ENCODE assay signal across 9 cellular contexts in genomic region chr1:935751-936231, GRCh38. TPM values are rescaled to one million over a fixed set of nuclear protein-coding genes. Genes with fewer than 3 reads are reported as not detected.
DNase-seq lines count a peak whose midpoint lies in the region; ATAC-seq and TF ChIP-seq lines count a peak whose summit lies in the region.
"Had no signal": no experiment of that assay in that cellular context is flagged by ENCODE, and none has a peak within 500 bp of the region (broad histone marks: within the 10 kb centered on the region; RNA-seq: fewer than 3 reads in every experiment).

No MANE protein-coding gene starts in this region.

- H3K27me3 Mint-ChIP-seq in brain = peaks cover 71% of the 10 kb centered on the region

- peaks cover 60% of the 10 kb centered on the region for H3K4me1 Mint-ChIP-seq in brain

- no peak for TF ChIP-seq CTCF in brain (conservative IDR thresholded peaks at IDR 0.05)

- DNase-seq in DMS 273 (lab: John Stamatoyannopoulos, UW; ENCODE audit: unreplicated experiment) = peak; percentile 95
- peak; percentile 52 for DNase-seq in NCI-H1417 treated with DMSO at 0.1 percent for 48 hours (lab: John Stamatoyannopoulos, UW)
- DNase-seq: activated naive CD4-positive, alpha-beta T cell; dorsolateral prefrontal cortex had no signal

- no peak for ATAC-seq in GM18511 (IDR thresholded peaks at IDR 0.05; ENCODE audit: unreplicated experiment)
- ATAC-seq in HG03565 (IDR thresholded peaks at IDR 0.05; ENCODE audit: unreplicated experiment) = no peak
- no peak for ATAC-seq in GM18498 (IDR thresholded peaks at IDR 0.05; ENCODE audit: unreplicated experiment)

- peak overlapping the region in 3 of 5 experiments; percentile 22 to 56 (median 49) for H3K4me3 Mint-ChIP-seq in brain

- H3K9me3 Mint-ChIP-seq in brain = peaks cover 0 to 10% (median 0%) of the 10 kb centered on the region in 5 experiments

- H3K36me3 Mint-ChIP-seq in brain = no peaks in the 10 kb centered on the region
- H3K36me3 Mint-ChIP-seq: CD14-positive monocyte had no signal

- peak overlapping the region in 1 of 5 experiments; percentile 43 for H3K27ac Mint-ChIP-seq in brain
- H3K27ac Mint-ChIP-seq: CD14-positive monocyte had no signal

RNA-seq across cellular contexts. Expression of gene SAMD11, which starts 12.1 kb away (rescaled TPM):
- polyA plus RNA-seq in brain (ENCODE audit: insufficient read depth, low read depth, low replicate concordance) = 2.4 TPM
- polyA plus RNA-seq: CD14-positive monocyte had no signal

RNA-seq across cellular contexts. Expression of gene NOC2L, which starts 23.3 kb away (rescaled TPM):
- polyA plus RNA-seq in brain (ENCODE audit: insufficient read depth, low read depth, low replicate concordance) = 85.8 TPM

RNA-seq across cellular contexts. Expression of gene KLHL17, which starts 24.6 kb away (rescaled TPM):
- polyA plus RNA-seq in brain (ENCODE audit: insufficient read depth, low read depth, low replicate concordance) = 5.6 TPM

RNA-seq across cellular contexts. Expression of gene PLEKHN1, which starts 30.5 kb away (rescaled TPM):
- not detected for polyA plus RNA-seq in brain (ENCODE audit: insufficient read depth, low read depth, low replicate concordance)

RNA-seq across cellular contexts. Expression of gene PERM1, which starts 46.1 kb away (rescaled TPM):
- polyA plus RNA-seq in brain (ENCODE audit: insufficient read depth, low read depth, low replicate concordance) = not detected
- polyA plus RNA-seq: CD14-positive monocyte had no signal
